ENCODE assay signal across 11 cellular contexts in the genomic region with DNA sequence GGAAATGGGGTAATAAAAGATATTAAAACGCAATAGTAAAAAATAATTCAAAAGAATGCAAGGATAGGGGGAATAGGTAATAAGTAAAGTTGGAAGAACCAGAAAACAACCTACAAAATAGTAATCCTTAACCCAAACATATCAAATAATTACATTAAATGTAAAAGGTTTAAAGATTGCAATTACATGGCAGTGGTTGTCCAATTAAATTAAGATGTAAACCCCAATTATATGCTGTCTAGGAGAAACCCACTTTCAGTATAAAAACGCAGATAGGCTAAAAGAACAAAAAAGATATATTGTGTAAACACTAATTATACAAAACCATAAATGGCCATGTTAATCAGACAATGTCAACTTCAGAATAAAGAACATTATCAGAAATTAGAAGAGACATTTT.
"Had no signal": no experiment of that assay in that cellular context is flagged by ENCODE, and none has a peak within 500 bp of the region (broad histone marks: within the 10 kb centered on the region; RNA-seq: fewer than 3 reads in every experiment).

No MANE protein-coding gene starts in this region.

- ATAC-seq: GM23338, HCT116 had no signal

- H3K9me3 ChIP-seq: HAP-1 had no signal

- H3K4me1 ChIP-seq: HAP-1 had no signal

- H3K4me2 ChIP-seq: GM23338 had no signal

- DNase-seq: GM23248, GOT3, H7, H9, HCEC 1CT, HFFc6 had no signal

- H3K9ac ChIP-seq: GM23248 had no signal

- H3K27ac ChIP-seq: GM23248 had no signal

- H3K36me3 ChIP-seq: HAP-1 had no signal

- H3K4me3 ChIP-seq: GM23248, GM23338, HAP-1 had no signal

- FAIRE-seq: H1, H54 had no signal

- H2AFZ ChIP-seq: GM23248, GM23338 had no signal
